In the genomic region with DNA sequence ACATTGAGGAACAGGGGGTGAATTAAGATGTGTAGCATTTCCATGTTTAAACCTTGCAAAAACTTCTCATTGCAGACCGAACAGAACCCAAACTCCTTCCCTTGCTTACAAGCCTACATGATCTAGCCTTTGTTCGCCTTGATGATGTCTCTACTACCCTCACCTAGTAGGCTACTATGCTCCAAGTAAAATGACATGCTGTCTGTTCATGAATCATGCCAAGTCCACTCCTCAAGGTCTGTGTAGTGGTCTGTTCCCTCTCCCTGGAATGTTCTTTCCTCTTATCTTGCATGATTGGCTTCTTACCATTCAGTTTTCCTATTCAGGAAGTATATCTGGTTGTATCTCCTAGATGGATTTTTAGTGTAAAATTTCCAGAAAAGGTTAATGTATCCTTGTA, we compare ENCODE assay signal across 7 cellular contexts.
DNase-seq lines count a peak whose midpoint lies in the region; ATAC-seq, FAIRE-seq and TF ChIP-seq lines count a peak whose summit lies in the region.
"Not testable (repeated sequence)": the region's sequence is repeated elsewhere in the genome, so short reads cannot be mapped to it uniquely, and the experiment has no call there.

No MANE protein-coding gene starts in this region.

- in situ Hi-C loops in HepG2 (cut with HindIII; ENCODE audit: extremely low pct_ligation_motif_present, low pct_unique_long_range_greater_than_20kb); gastrocnemius medialis (cut with MboI; ENCODE audit: low sequenced_read_pairs in 4 of 4): not testable (repeated sequence)

- peaks cover 84% of the 10 kb centered on the region for H3K9me3 ChIP-seq in HUES48 (ENCODE audit: control insufficient read depth, insufficient read depth, low read length)
- H3K9me3 ChIP-seq in esophagus muscularis mucosa; naive thymus-derived CD4-positive, alpha-beta T cell (ENCODE audit: control insufficient read depth in 2 of 3, low read length in 3 of 3); gastrocnemius medialis: not testable (repeated sequence)
- peaks cover 0 to 78% (median 0%) of the 10 kb centered on the region in 11 donors for H3K9me3 ChIP-seq in heart right ventricle
- peaks cover 89% of the 10 kb centered on the region for H3K9me3 ChIP-seq in HepG2 (ENCODE audit: low read length)

- ATAC-seq in heart right ventricle (peak in 7 of 8 donors; percentile 21 to 68 (median 46)), HepG2 (peak; percentile 48; the same call in 2 of the 3 replicates), gastrocnemius medialis (peak; percentile 12 to 16)
- peak; percentile 46 for ATAC-seq in naive thymus-derived CD4-positive, alpha-beta T cell
- ATAC-seq in stimulated activated naive CD8-positive, alpha-beta T cell treated with anti-CD3 and anti-CD28 coated beads, Interleukin-15, amount 100 ng/mL, for 72 hours = peak; percentile 40

- not testable (repeated sequence) for H3K27me3 Mint-ChIP-seq in naive thymus-derived CD4-positive, alpha-beta T cell; stimulated activated naive CD8-positive, alpha-beta T cell treated with anti-CD3 and anti-CD28 coated beads, Interleukin-15, amount 100 ng/mL, for 72 hours

- H3K4me1 Mint-ChIP-seq in naive thymus-derived CD4-positive, alpha-beta T cell; stimulated activated naive CD8-positive, alpha-beta T cell treated with anti-CD3 and anti-CD28 coated beads, Interleukin-15, amount 100 ng/mL, for 72 hours: not testable (repeated sequence)

- not testable (repeated sequence) for TF ChIP-seq EP300 in esophagus muscularis mucosa (IDR thresholded peaks at IDR 0.05); HepG2 (IDR thresholded peaks at IDR 0.05; ENCODE audit: low read depth in 2 of 2, low read length in 2 of 2); HepG2 (CRISPR knock-in tag; IDR thresholded peaks at IDR 0.05; ENCODE audit: borderline replicate concordance)

- H3K27ac ChIP-seq in HUES48 (ENCODE audit: low read depth, low read length); esophagus muscularis mucosa (replicated peaks in 1 of 4); heart right ventricle; HepG2 (ENCODE audit: extremely low read length, insufficient read depth, low read length); naive thymus-derived CD4-positive, alpha-beta T cell (ENCODE audit: low read depth, low read length); gastrocnemius medialis: not testable (repeated sequence)

- peak overlapping the region; percentile 14; the same call in 1 of the 2 replicates for H3K4me3 ChIP-seq in HUES48 (ENCODE audit: low read depth, low read length)
- not testable (repeated sequence) for H3K4me3 ChIP-seq in esophagus muscularis mucosa; heart right ventricle; HepG2 (replicated peaks in 1 of 3; ENCODE audit: insufficient read depth in 1 of 3, low read depth in 2 of 3, low read length in 3 of 3); naive thymus-derived CD4-positive, alpha-beta T cell (ENCODE audit: low read length); gastrocnemius medialis

- not testable (repeated sequence) for H3K36me3 ChIP-seq in HUES48 (ENCODE audit: control insufficient read depth, insufficient read depth, low read length); esophagus muscularis mucosa; heart right ventricle; HepG2 (replicated peaks in 1 of 2; ENCODE audit: control insufficient read depth in 1 of 2, insufficient read depth in 2 of 2, low read length in 2 of 2); naive thymus-derived CD4-positive, alpha-beta T cell (ENCODE audit: control insufficient read depth in 2 of 3, insufficient read depth in 3 of 3, low read length in 3 of 3); gastrocnemius medialis

- TF ChIP-seq RAD21 in HepG2 (CRISPR knock-in tag; IDR thresholded peaks at IDR 0.05) = not testable (repeated sequence)

- not testable (repeated sequence) for TF ChIP-seq POLR2A in esophagus muscularis mucosa (IDR thresholded peaks at IDR 0.05; ENCODE audit: low read depth); HepG2 (IDR thresholded peaks at IDR 0.05; ENCODE audit: insufficient read depth in 1 of 2, low read depth in 2 of 2, low read length in 2 of 2); gastrocnemius medialis (IDR thresholded peaks at IDR 0.05)

- H3K27me3 ChIP-seq in HUES48 (ENCODE audit: control insufficient read depth, insufficient read depth, low read length); esophagus muscularis mucosa; heart right ventricle; HepG2 (ENCODE audit: control insufficient read depth in 1 of 2, insufficient read depth in 2 of 2, low read length in 2 of 2); naive thymus-derived CD4-positive, alpha-beta T cell (ENCODE audit: control insufficient read depth in 2 of 2, insufficient read depth in 2 of 2, low read length in 2 of 2); gastrocnemius medialis: not testable (repeated sequence)

- H3K9ac ChIP-seq in HUES48 (ENCODE audit: low read depth, low read length); HepG2 (ENCODE audit: insufficient read depth, low read depth, low read length): not testable (repeated sequence)

- H3K27ac Mint-ChIP-seq in naive thymus-derived CD4-positive, alpha-beta T cell; stimulated activated naive CD8-positive, alpha-beta T cell treated with anti-CD3 and anti-CD28 coated beads, Interleukin-15, amount 100 ng/mL, for 72 hours: not testable (repeated sequence)

- not testable (repeated sequence) for H3K79me2 ChIP-seq in HepG2 (ENCODE audit: insufficient read depth, low read length)

- FAIRE-seq in HepG2 (lab: Jason Lieb, UNC) = not testable (repeated sequence)

- H4K20me1 ChIP-seq in HepG2 (ENCODE audit: insufficient read depth, low read length) = not testable (repeated sequence)

- BruUV-seq in HepG2 (replicated peaks; lab: Mats Ljungman, UMichigan) = not testable (repeated sequence)

- not testable (repeated sequence) for H3K4me1 ChIP-seq in HUES48 (ENCODE audit: control insufficient read depth, insufficient read depth, low read length); esophagus muscularis mucosa; heart right ventricle; HepG2 (ENCODE audit: insufficient read depth, low read length); naive thymus-derived CD4-positive, alpha-beta T cell (ENCODE audit: control insufficient read depth in 2 of 2, insufficient read depth in 2 of 2, low read length in 2 of 2); gastrocnemius medialis

- CTCF ChIA-PET in HepG2 (lab: Yijun Ruan, JAX; ENCODE audit: low intra/inter-chr PET ratio, low total read pairs); naive thymus-derived CD4-positive, alpha-beta T cell (lab: Charles Lee): not testable (repeated sequence)

- intact Hi-C loops in esophagus muscularis mucosa (cut with DNase I); heart right ventricle (cut with DNase I); HepG2 (cut with micrococcal nuclease; ENCODE audit: unreplicated experiment); naive thymus-derived CD4-positive, alpha-beta T cell (cut with micrococcal nuclease); gastrocnemius medialis (cut with DNase I; ENCODE audit: low total_unique reads): not testable (repeated sequence)

- POLR2A ChIA-PET in HepG2 (lab: Yijun Ruan, JAX); naive thymus-derived CD4-positive, alpha-beta T cell (lab: Charles Lee): not testable (repeated sequence)

- H3K36me3 Mint-ChIP-seq in naive thymus-derived CD4-positive, alpha-beta T cell = not testable (repeated sequence)

- not testable (repeated sequence) for TF ChIP-seq CTCF in esophagus muscularis mucosa (IDR thresholded peaks at IDR 0.05); heart right ventricle (IDR thresholded peaks at IDR 0.05); HepG2 (CRISPR knock-in tag; IDR thresholded peaks at IDR 0.05); gastrocnemius medialis (IDR thresholded peaks at IDR 0.05 in 4 of 5, conservative IDR thresholded peaks at IDR 0.05 in 1 of 5)

- not testable (repeated sequence) for H3K4me3 Mint-ChIP-seq in naive thymus-derived CD4-positive, alpha-beta T cell; stimulated activated naive CD8-positive, alpha-beta T cell treated with anti-CD3 and anti-CD28 coated beads, Interleukin-15, amount 100 ng/mL, for 72 hours

- WGBS in esophagus muscularis mucosa = 38% methylated on average over 2 of the region's 2 CpGs
- 30 to 36% methylated on average over 2 of the region's 2 CpGs for WGBS in heart right ventricle, 2 donors
- 2% methylated on average over 2 of the region's 2 CpGs for WGBS in HepG2 (ENCODE audit: low lambda C conversion rate)

- DNase-seq in esophagus muscularis mucosa (ENCODE audit: extremely low spot score) = peak; percentile 87
- not testable (repeated sequence) for DNase-seq in heart right ventricle; HepG2 (ENCODE audit: low spot score); naive thymus-derived CD4-positive, alpha-beta T cell; gastrocnemius medialis; stimulated activated naive CD8-positive, alpha-beta T cell treated with anti-CD3 and anti-CD28 coated beads, Interleukin-15, amount 100 ng/mL, for 72 hours

- peaks cover 14 to 67% (median 34%) of the 10 kb centered on the region in 11 donors for H3K9me3 Mint-ChIP-seq in naive thymus-derived CD4-positive, alpha-beta T cell
- peaks cover 30 to 32% of the 10 kb centered on the region in 2 donors for H3K9me3 Mint-ChIP-seq in stimulated activated naive CD8-positive, alpha-beta T cell treated with anti-CD3 and anti-CD28 coated beads, Interleukin-15, amount 100 ng/mL, for 72 hours

- H2AFZ ChIP-seq in HepG2 (ENCODE audit: low read length) = not testable (repeated sequence)

- H3K4me2 ChIP-seq in HepG2 (ENCODE audit: low read depth, low read length) = not testable (repeated sequence)
